In genomic region chr6:136792066-136792944, GRCh38 we compare ENCODE assay signal across 1 cellular context.
TF ChIP-seq lines count a peak whose summit lies in the region.

TSS of gene MAP3K5 (minus strand) at chr6:136792477. CDS start at chr6:136792157, 320 bp downstream.

TF ChIP-seq in HepG2, 621 proteins besides CTCF, POLR2A, EP300 and RAD21 (continued from another document and continues in another):
- TF ChIP-seq RORA (CRISPR knock-in tag; IDR thresholded peaks at IDR 0.05) (no peak), SMAD9 (CRISPR knock-in tag; IDR thresholded peaks at IDR 0.05) (no peak), JDP2 (CRISPR knock-in tag; IDR thresholded peaks at IDR 0.05; ENCODE audit: borderline replicate concordance) (no peak), MAFG (CRISPR knock-in tag; IDR thresholded peaks at IDR 0.05) (no peak), CENPBD1 (CRISPR knock-in tag; IDR thresholded peaks at IDR 0.05; ENCODE audit: borderline replicate concordance, low read depth) (no peak), TRAFD1 (CRISPR knock-in tag; IDR thresholded peaks at IDR 0.05; ENCODE audit: borderline replicate concordance) (no peak), ZNF782 (CRISPR knock-in tag; IDR thresholded peaks at IDR 0.05; ENCODE audit: borderline replicate concordance) (no peak), NPAS2 (CRISPR knock-in tag; IDR thresholded peaks at IDR 0.05; ENCODE audit: borderline replicate concordance) (no peak), CBX1 (IDR thresholded peaks at IDR 0.05; ENCODE audit: low read depth) (no peak), ZNF703 (CRISPR knock-in tag; IDR thresholded peaks at IDR 0.05; ENCODE audit: borderline replicate concordance) (no peak), ZBTB25 (CRISPR knock-in tag; IDR thresholded peaks at IDR 0.05) (no peak), ZNF644 (CRISPR knock-in tag; IDR thresholded peaks at IDR 0.05; ENCODE audit: low read depth) (no peak), ZNF367 (CRISPR knock-in tag; IDR thresholded peaks at IDR 0.05; ENCODE audit: borderline replicate concordance) (no peak), ZC3H13 (CRISPR knock-in tag; IDR thresholded peaks at IDR 0.05) (no peak), ZNF713 (CRISPR knock-in tag; IDR thresholded peaks at IDR 0.05) (no peak), ZFP36L2 (CRISPR knock-in tag; IDR thresholded peaks at IDR 0.05) (no peak), ZFP36 (IDR thresholded peaks at IDR 0.05; ENCODE audit: borderline replicate concordance, low read depth, low read length, partially characterized antibody) (no peak), YY1 (IDR thresholded peaks at IDR 0.05; ENCODE audit: insufficient read depth, insufficient replicate concordance, low read depth, low read length) (no peak), STAT6 (CRISPR knock-in tag; IDR thresholded peaks at IDR 0.05; ENCODE audit: borderline replicate concordance) (no peak), SIN3B (IDR thresholded peaks at IDR 0.05; ENCODE audit: low read length) (no peak), DNMT3B (CRISPR knock-in tag; conservative IDR thresholded peaks at IDR 0.05) (no peak), HOXA9 (CRISPR knock-in tag; IDR thresholded peaks at IDR 0.05; ENCODE audit: borderline replicate concordance) (no peak), KMT2B (CRISPR knock-in tag; IDR thresholded peaks at IDR 0.05) (no peak), DNMT1 (CRISPR knock-in tag; IDR thresholded peaks at IDR 0.05) (no peak), PHF5A (CRISPR knock-in tag; IDR thresholded peaks at IDR 0.05; ENCODE audit: low read depth, unreplicated experiment) (no peak), ZBTB2 (CRISPR knock-in tag; IDR thresholded peaks at IDR 0.05; ENCODE audit: low read depth) (no peak), GMEB2 (CRISPR knock-in tag; IDR thresholded peaks at IDR 0.05; ENCODE audit: low read depth) (no peak), ZNF331 (CRISPR knock-in tag; IDR thresholded peaks at IDR 0.05) (0 out of 2 replicates have a peak, but pooled peaks have one; percentile 45), SRSF1 (optimal IDR thresholded peaks at IDR 0.05; ENCODE audit: low read depth, low read length) (no peak), ADNP (CRISPR knock-in tag; IDR thresholded peaks at IDR 0.05) (peak; percentile 23; the same call in 1 of the 2 replicates), ATF7 (IDR thresholded peaks at IDR 0.05) (no peak), ATF7 (CRISPR knock-in tag; IDR thresholded peaks at IDR 0.05) (no peak), CENPT (CRISPR knock-in tag; IDR thresholded peaks at IDR 0.05; ENCODE audit: low read depth) (no peak), ZNF121 (CRISPR knock-in tag; IDR thresholded peaks at IDR 0.05) (no peak), RERE (CRISPR knock-in tag; IDR thresholded peaks at IDR 0.05; ENCODE audit: low read depth) (no peak), POLR2G (IDR thresholded peaks at IDR 0.05; ENCODE audit: low read depth, low read length) (no peak)
- TF ChIP-seq, protein P1, sequence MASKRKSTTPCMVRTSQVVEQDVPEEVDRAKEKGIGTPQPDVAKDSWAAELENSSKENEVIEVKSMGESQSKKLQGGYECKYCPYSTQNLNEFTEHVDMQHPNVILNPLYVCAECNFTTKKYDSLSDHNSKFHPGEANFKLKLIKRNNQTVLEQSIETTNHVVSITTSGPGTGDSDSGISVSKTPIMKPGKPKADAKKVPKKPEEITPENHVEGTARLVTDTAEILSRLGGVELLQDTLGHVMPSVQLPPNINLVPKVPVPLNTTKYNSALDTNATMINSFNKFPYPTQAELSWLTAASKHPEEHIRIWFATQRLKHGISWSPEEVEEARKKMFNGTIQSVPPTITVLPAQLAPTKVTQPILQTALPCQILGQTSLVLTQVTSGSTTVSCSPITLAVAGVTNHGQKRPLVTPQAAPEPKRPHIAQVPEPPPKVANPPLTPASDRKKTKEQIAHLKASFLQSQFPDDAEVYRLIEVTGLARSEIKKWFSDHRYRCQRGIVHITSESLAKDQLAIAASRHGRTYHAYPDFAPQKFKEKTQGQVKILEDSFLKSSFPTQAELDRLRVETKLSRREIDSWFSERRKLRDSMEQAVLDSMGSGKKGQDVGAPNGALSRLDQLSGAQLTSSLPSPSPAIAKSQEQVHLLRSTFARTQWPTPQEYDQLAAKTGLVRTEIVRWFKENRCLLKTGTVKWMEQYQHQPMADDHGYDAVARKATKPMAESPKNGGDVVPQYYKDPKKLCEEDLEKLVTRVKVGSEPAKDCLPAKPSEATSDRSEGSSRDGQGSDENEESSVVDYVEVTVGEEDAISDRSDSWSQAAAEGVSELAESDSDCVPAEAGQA (IDR thresholded peaks at IDR 0.05; ENCODE audit: low read depth), result no peak
- TF ChIP-seq, protein P1 (CRISPR knock-in tag; IDR thresholded peaks at IDR 0.05; ENCODE audit: borderline replicate concordance), result no peak
- TF ChIP-seq, protein P2, sequence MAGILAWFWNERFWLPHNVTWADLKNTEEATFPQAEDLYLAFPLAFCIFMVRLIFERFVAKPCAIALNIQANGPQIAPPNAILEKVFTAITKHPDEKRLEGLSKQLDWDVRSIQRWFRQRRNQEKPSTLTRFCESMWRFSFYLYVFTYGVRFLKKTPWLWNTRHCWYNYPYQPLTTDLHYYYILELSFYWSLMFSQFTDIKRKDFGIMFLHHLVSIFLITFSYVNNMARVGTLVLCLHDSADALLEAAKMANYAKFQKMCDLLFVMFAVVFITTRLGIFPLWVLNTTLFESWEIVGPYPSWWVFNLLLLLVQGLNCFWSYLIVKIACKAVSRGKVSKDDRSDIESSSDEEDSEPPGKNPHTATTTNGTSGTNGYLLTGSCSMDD (CRISPR knock-in tag; IDR thresholded peaks at IDR 0.05), result no peak
